In genomic region chr3:36707623-36708409, GRCh38 we compare ENCODE assay signal across 9 cellular contexts. TPM values are rescaled to one million over a fixed set of nuclear protein-coding genes. Genes with fewer than 3 reads are reported as not detected.
DNase-seq lines count a peak whose midpoint lies in the region; ATAC-seq, FAIRE-seq and TF ChIP-seq lines count a peak whose summit lies in the region.
"Had no signal": no experiment of that assay in that cellular context is flagged by ENCODE, and none has a peak within 500 bp of the region (broad histone marks: within the 10 kb centered on the region; RNA-seq: fewer than 3 reads in every experiment).

No MANE protein-coding gene starts in this region.

- RAD21 ChIA-PET in GM12878 (lab: Charles Lee; ENCODE audit: unreplicated experiment): no interaction called here

- CTCF ChIA-PET in A549 (lab: Yijun Ruan, JAX) (interaction anchor here (0.7 to 5.0 kb wide), 16 partner anchors 9 to 747 kb away, joined by 3 to 51 read pairs (median 4); no protein-coding TSS in a partner anchor), GM12878 (lab: Yijun Ruan, JAX) (no interaction called here)

- H3K4me1 ChIP-seq in A549: peaks cover 18% of the 10 kb centered on the region
- H3K4me1 ChIP-seq in GM12878 (ENCODE audit: control insufficient read depth, insufficient read depth, low read length): no peaks in the 10 kb centered on the region

- peaks cover 1 to 2% of the 10 kb centered on the region in 2 experiments; a peak in 1 of 4 replicates for H3K27me3 ChIP-seq in GM12878 (replicated peaks in 1 of 2; ENCODE audit: control insufficient read depth in 2 of 2, insufficient read depth in 2 of 2, low read length in 1 of 2)

- no TSS peak for BruUV-seq in GM12878 (replicated peaks; lab: Mats Ljungman, UMichigan)

- SMC1A ChIA-PET in GM12878 (lab: Charles Lee; ENCODE audit: uncharacterized antibody, unreplicated experiment): no interaction called here

- no peak overlapping the region for H2AFZ ChIP-seq in GM12878 (ENCODE audit: control insufficient read depth, low read depth, low read length)

- DNase-seq in A549 (ENCODE audit: low read depth in 1 of 2, low spot score in 1 of 2) (peak; percentile 90 to 93), GM12878 (ENCODE audit: low read depth, low spot score) (no peak), urothelium cell line (ENCODE audit: low spot score) (peak; percentile 49), NCI-H187 treated with DMSO at 0.1 percent for 48 hours (lab: John Stamatoyannopoulos, UW) (no peak), NCI-H345 treated with DMSO at 0.1 percent for 48 hours (lab: John Stamatoyannopoulos, UW; ENCODE audit: unreplicated experiment) (no peak), activated gamma-delta T cell treated with Interleukin-2 at 50 U/mL for 16 hours (no peak)
- DNase-seq: activated naive CD8-positive, alpha-beta T cell treated with anti-CD3 and anti-CD28 coated beads, Interleukin-2, amount 10 ng/mL, durations not matched to agents 7 days and 5 days had no signal

- in situ Hi-C loops in GM12878 (cut with MboI): no loop called here

- TF ChIP-seq POLR2A in A549 (IDR thresholded peaks at IDR 0.05; ENCODE audit: low read length) (no peak), GM12878 (IDR thresholded peaks at IDR 0.05; ENCODE audit: low read depth, low read length) (no peak)

- H3K4me3 ChIP-seq in A549: no peak overlapping the region
- H3K4me3 ChIP-seq in GM12878: no peak overlapping the region

- TF ChIP-seq EP300 in A549 (IDR thresholded peaks at IDR 0.05): peak in 1 of 2 experiments; percentile 20; a peak in 2 of 5 replicates
- TF ChIP-seq EP300 in GM12878 (IDR thresholded peaks at IDR 0.05; ENCODE audit: borderline replicate concordance in 1 of 2, control insufficient read depth in 1 of 2, low read depth in 2 of 2, low read length in 2 of 2): no peak

- no peaks in the 10 kb centered on the region for H3K36me3 ChIP-seq in GM12878 (ENCODE audit: control insufficient read depth in 2 of 2, insufficient read depth in 2 of 2, low read length in 1 of 2)

- intact Hi-C loops in GM12878 (cut with micrococcal nuclease; ENCODE audit: unreplicated experiment): loop anchor here (10.0 kb wide), 1 partner anchor 163 kb away; no protein-coding TSS in a partner anchor

- H3K27ac ChIP-seq in A549 (peak overlapping the region; percentile 73 to 81), GM12878 (ENCODE audit: control insufficient read depth, insufficient read depth) (no peak overlapping the region)

- peak; percentile 96 to 99 for ATAC-seq in A549
- ATAC-seq in GM18907 (IDR thresholded peaks at IDR 0.05; ENCODE audit: unreplicated experiment): peak; percentile 88
- ATAC-seq in HG03558 (IDR thresholded peaks at IDR 0.05; ENCODE audit: extremely low read depth, unreplicated experiment): peak; percentile 69
- peak; percentile 73 for ATAC-seq in GM12878

- H3K4me2 ChIP-seq in A549 (peak overlapping the region; percentile 56), GM12878 (ENCODE audit: control insufficient read depth, insufficient read depth) (no peak overlapping the region)

- 15% methylated on average over 6 of the region's 6 CpGs for WGBS in A549 (ENCODE audit: missing lambda C conversion rate)
- WGBS in GM12878 (ENCODE audit: insufficient coverage, insufficient replicate concordance, low lambda C conversion rate, missing lambda C conversion rate): 17% methylated on average over 6 of the region's 6 CpGs

- H4K20me1 ChIP-seq in GM12878 (ENCODE audit: control insufficient read depth, insufficient read depth): no peaks in the 10 kb centered on the region

- POLR2A ChIA-PET in A549 (lab: Yijun Ruan, JAX): no interaction called here
- POLR2A ChIA-PET in GM12878 (lab: Charles Lee): no interaction called here

- TF ChIP-seq CTCF in A549 (IDR thresholded peaks at IDR 0.05) (peak; percentile 72), GM12878 (IDR thresholded peaks at IDR 0.05 in 2 of 3, conservative IDR thresholded peaks at IDR 0.05 in 1 of 3; ENCODE audit: control insufficient read depth in 2 of 3, extremely low read depth in 1 of 3, insufficient read depth in 1 of 3, low read depth in 3 of 3, low read length in 3 of 3) (peak in 2 of 3 experiments; percentile 1 to 31; a peak in 1 of 6 replicates)

- FAIRE-seq in A549 (lab: Jason Lieb, UNC) (peak; percentile 86), GM12878 (lab: Jason Lieb, UNC) (no peak), urothelium cell line (lab: Jason Lieb, UNC) (peak; percentile 35)

- no peak overlapping the region for H3K9ac ChIP-seq in GM12878 (ENCODE audit: control insufficient read depth, insufficient read depth, low read length)

- H3K9me3 ChIP-seq in A549: no peaks in the 10 kb centered on the region
- H3K9me3 ChIP-seq in GM12878 (replicated peaks; ENCODE audit: control insufficient read depth, insufficient read depth, low read length): no peaks in the 10 kb centered on the region

- TF ChIP-seq RAD21 in A549 (conservative IDR thresholded peaks at IDR 0.05 in 1 of 2, IDR thresholded peaks at IDR 0.05 in 1 of 2) (peak; percentile 84), GM12878 (IDR thresholded peaks at IDR 0.05; ENCODE audit: insufficient read depth, low read depth, low read length) (0 out of 2 replicates have a peak, but pooled peaks have one; percentile 12)

- no peaks in the 10 kb centered on the region for H3K79me2 ChIP-seq in GM12878 (ENCODE audit: control insufficient read depth, insufficient read depth, low read length)

TF ChIP-seq in A549, 52 proteins besides CTCF, POLR2A, EP300 and RAD21 (continues in another document):
- TF ChIP-seq ZNF302 (CRISPR knock-in tag; IDR thresholded peaks at IDR 0.05): no peak
- TF ChIP-seq RNF2 (IDR thresholded peaks at IDR 0.05; ENCODE audit: borderline replicate concordance, low read depth): no peak
- TF ChIP-seq NFE2L2 (conservative IDR thresholded peaks at IDR 0.05; ENCODE audit: low read length): peak; percentile 75
- TF ChIP-seq RARB (CRISPR knock-in tag; IDR thresholded peaks at IDR 0.05): no peak
- TF ChIP-seq EHF (CRISPR knock-in tag; IDR thresholded peaks at IDR 0.05): no peak
- TF ChIP-seq PHF8 (IDR thresholded peaks at IDR 0.05; ENCODE audit: borderline replicate concordance, low read depth): no peak
- no peak for TF ChIP-seq HOXB13 (CRISPR knock-in tag; IDR thresholded peaks at IDR 0.05; ENCODE audit: low read depth)
- TF ChIP-seq KDM5A (IDR thresholded peaks at IDR 0.05): no peak
- peak; percentile 91 for TF ChIP-seq MAFK (IDR thresholded peaks at IDR 0.05; ENCODE audit: partially characterized antibody)
- TF ChIP-seq ZFP36 (IDR thresholded peaks at IDR 0.05; ENCODE audit: borderline replicate concordance, partially characterized antibody): no peak
- TF ChIP-seq EHMT2 (IDR thresholded peaks at IDR 0.05; ENCODE audit: low read depth): no peak
- TF ChIP-seq FOXS1 (CRISPR knock-in tag; IDR thresholded peaks at IDR 0.05): no peak
- TF ChIP-seq ZSCAN20 (CRISPR knock-in tag; IDR thresholded peaks at IDR 0.05): no peak
- no peak for TF ChIP-seq MYC (IDR thresholded peaks at IDR 0.05; ENCODE audit: borderline replicate concordance, low read length)
- peak; percentile 81 for TF ChIP-seq SMC3 (IDR thresholded peaks at IDR 0.05)
- TF ChIP-seq JUNB (IDR thresholded peaks at IDR 0.05): peak; percentile 34; the same call in 1 of the 2 replicates

TF ChIP-seq in GM12878, 131 proteins besides CTCF, POLR2A, EP300 and RAD21 (continues in another document):
- TF ChIP-seq MEF2A (IDR thresholded peaks at IDR 0.05; ENCODE audit: insufficient read depth, low read depth, low read length) (no peak), MYC (IDR thresholded peaks at IDR 0.05; ENCODE audit: insufficient read depth, insufficient read length, insufficient replicate concordance, low read length, severe bottlenecking) (no peak), FOXM1 (IDR thresholded peaks at IDR 0.05; ENCODE audit: low read depth, low read length) (no peak), MEF2B (IDR thresholded peaks at IDR 0.05; ENCODE audit: partially characterized antibody, poor library complexity, severe bottlenecking) (peak; percentile 24), IKZF2 (IDR thresholded peaks at IDR 0.05) (no peak), JUNB (IDR thresholded peaks at IDR 0.05) (no peak), ZNF24 (IDR thresholded peaks at IDR 0.05) (no peak), HCFC1 (IDR thresholded peaks at IDR 0.05; ENCODE audit: low read length) (no peak), HDAC6 (IDR thresholded peaks at IDR 0.05; ENCODE audit: unreplicated experiment) (no peak)
- TF ChIP-seq, protein P1, sequence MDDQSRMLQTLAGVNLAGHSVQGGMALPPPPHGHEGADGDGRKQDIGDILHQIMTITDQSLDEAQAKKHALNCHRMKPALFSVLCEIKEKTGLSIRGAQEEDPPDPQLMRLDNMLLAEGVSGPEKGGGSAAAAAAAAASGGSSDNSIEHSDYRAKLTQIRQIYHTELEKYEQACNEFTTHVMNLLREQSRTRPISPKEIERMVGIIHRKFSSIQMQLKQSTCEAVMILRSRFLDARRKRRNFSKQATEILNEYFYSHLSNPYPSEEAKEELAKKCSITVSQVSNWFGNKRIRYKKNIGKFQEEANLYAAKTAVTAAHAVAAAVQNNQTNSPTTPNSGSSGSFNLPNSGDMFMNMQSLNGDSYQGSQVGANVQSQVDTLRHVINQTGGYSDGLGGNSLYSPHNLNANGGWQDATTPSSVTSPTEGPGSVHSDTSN (IDR thresholded peaks at IDR 0.05; ENCODE audit: insufficient replicate concordance, low read depth, low read length): no peak

RNA-seq across cellular contexts. Expression of gene DCLK3, which starts 56.5 kb away (rescaled TPM):
- polyA plus RNA-seq in A549 (2011; rRNA removed) (not detected in 2 replicates), A549 (2017; fragmentation: RNase III; extraction: RNeasy Plus Mini Kit Qiagen cat#74134 plus additional on column Dnase treatment) (not detected in 3 replicates), GM12878 (2011; rRNA removed) (not detected in 2 replicates), GM12878 (2014; fragmentation: Illumina TruSeq; extraction: Trizol) (not detected in 2 replicates), GM12878 (2014; fragmentation: Nextera tagmentation; extraction: Ambion mirVana) (not detected), GM12878 (2014; rRNA removed) (not detected in 2 replicates), GM12878 (2016; fragmentation: Nextera tagmentation; extraction: Ambion mirVana) (not detected)
- under 0.01 TPM in 1 of 2 replicates, not detected in the other for polyA plus RNA-seq in A549 (2012; cell fraction: cytosol; rRNA removed)
- polyA plus RNA-seq in A549 (2012; cell fraction: nucleus; rRNA removed): not detected in 2 replicates
- polyA minus RNA-seq in A549 (2011; rRNA and poly(A)+ RNA removed): not detected in 2 replicates
- total RNA-seq in GM12878 (2013; cell fraction: nucleolus; rRNA removed): not detected in 2 replicates
- total RNA-seq in GM12878 (2014; rRNA removed) (not detected in 2 replicates), GM12878 (2014; rRNA removed; fragmentation: Illumina TruSeq; extraction: Trizol) (not detected in 2 replicates), GM12878 (2021) (not detected in 2 replicates)
- polyA plus RNA-seq in GM12878 (2011; ENCODE audit: low read depth): not detected
- polyA plus RNA-seq in GM12878 (2011; cell fraction: cytosol; rRNA removed): not detected in 2 replicates
- not detected in 2 replicates for polyA plus RNA-seq in GM12878 (2011; cell fraction: nucleus; rRNA removed)
- polyA plus RNA-seq in GM12878 (2012): not detected in 2 replicates
- polyA minus RNA-seq in GM12878 (2011; rRNA and poly(A)+ RNA removed): not detected in 2 replicates
- polyA minus RNA-seq in GM12878 (2011; cell fraction: cytosol; rRNA and poly(A)+ RNA removed): not detected in 2 replicates
- not detected in 2 replicates for polyA minus RNA-seq in GM12878 (2011; cell fraction: nucleus; rRNA and poly(A)+ RNA removed)
- total RNA-seq: activated naive CD8-positive, alpha-beta T cell treated with anti-CD3 and anti-CD28 coated beads, Interleukin-2, amount 10 ng/mL, durations not matched to agents 7 days and 5 days had no signal

Comparison
In these comparisons a context has a peak if more than half of its experiments do, and no peak if none do; other contexts are left out.
1. DNase-seq: peak in A549 (2 of 2) and urothelium cell line (single experiment); none in GM12878 (single experiment), NCI-H187 treated with DMSO at 0.1 percent for 48 hours (single experiment), NCI-H345 treated with DMSO at 0.1 percent for 48 hours (single experiment) and activated gamma-delta T cell treated with Interleukin-2 at 50 U/mL for 16 hours (single experiment).
2. Of the 24 proteins assayed by ChIP-seq in both GM12878 and A549: peak only in GM12878: none; only in A549: JUNB and SMC3; in both: CTCF and RAD21; in neither: 18; mixed calls (peak in some experiments, not most) for 2.
3. Peak in every context shown above with its lines, with median percentiles within 50 percentile points of each other: ATAC-seq.